26 cellular contexts compared by ENCODE assay signal in the genomic region with DNA sequence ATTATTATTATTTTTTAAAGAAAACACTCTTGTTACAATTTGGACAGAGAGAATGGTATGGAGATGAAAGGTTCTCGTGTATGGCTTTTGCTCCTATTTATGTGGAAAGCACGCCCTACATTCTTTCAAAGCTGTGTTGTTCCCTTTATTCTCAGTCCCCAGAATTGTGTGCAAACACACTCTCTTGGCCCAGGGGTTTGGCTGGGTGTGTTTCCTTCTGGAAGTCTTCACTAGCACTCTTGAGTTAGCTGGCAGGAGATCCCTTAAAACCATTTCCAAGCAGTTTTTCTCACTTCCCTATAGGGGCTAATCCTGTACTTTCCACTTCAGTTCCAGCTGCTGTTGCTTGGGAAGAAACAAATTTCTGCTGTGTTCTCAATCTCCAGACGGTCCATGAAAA. TPM values are rescaled to one million over a fixed set of nuclear protein-coding genes. Genes with fewer than 3 reads are reported as not detected.
DNase-seq lines count a peak whose midpoint lies in the region; ATAC-seq and TF ChIP-seq lines count a peak whose summit lies in the region.
"Had no signal": no experiment of that assay in that cellular context is flagged by ENCODE, and none has a peak within 500 bp of the region (broad histone marks: within the 10 kb centered on the region; RNA-seq: fewer than 3 reads in every experiment).

No MANE protein-coding gene starts in this region.

- no peak for TF ChIP-seq POLR2A in gastrocnemius medialis (IDR thresholded peaks at IDR 0.05)

- intact Hi-C loops in activated CD4-positive, alpha-beta T cell treated with anti-CD3 and anti-CD28 coated beads, Interleukin-2, amount 10 ng/mL, durations not matched to agents 24 days and 14 days (cut with micrococcal nuclease) = no loop called here
- intact Hi-C loops in right cardiac atrium (cut with DNase I) (no loop called here), gastrocnemius medialis (cut with DNase I; ENCODE audit: low total_unique reads) (no loop called here), aorta (cut with DNase I) (no loop called here)

- H3K27me3 Mint-ChIP-seq in activated CD4-positive, alpha-beta T cell treated with anti-CD3 and anti-CD28 coated beads, Interleukin-2, amount 10 ng/mL, durations not matched to agents 24 days and 14 days = no peaks in the 10 kb centered on the region
- no peaks in the 10 kb centered on the region for H3K27me3 Mint-ChIP-seq in stimulated activated naive CD8-positive, alpha-beta T cell treated with anti-CD3 and anti-CD28 coated beads, Interleukin-15, amount 100 ng/mL, for 72 hours
- H3K27me3 Mint-ChIP-seq: stimulated activated naive CD8-positive, alpha-beta T cell treated with anti-CD3 and anti-CD28 coated beads, Interleukin-15, Interleukin-2, amounts not matched to agents 100 ng/mL and 50 ng/mL, for 24 hours had no signal

- H3K4me3 Mint-ChIP-seq in activated CD4-positive, alpha-beta T cell treated with anti-CD3 and anti-CD28 coated beads, Interleukin-2, amount 10 ng/mL, durations not matched to agents 24 days and 14 days = no peak overlapping the region
- no peak overlapping the region for H3K4me3 Mint-ChIP-seq in stimulated activated naive CD8-positive, alpha-beta T cell treated with anti-CD3 and anti-CD28 coated beads, Interleukin-15, amount 100 ng/mL, for 72 hours
- H3K4me3 Mint-ChIP-seq: H9; nephron progenitor cell; stimulated activated naive CD8-positive, alpha-beta T cell treated with anti-CD3 and anti-CD28 coated beads, Interleukin-15, Interleukin-2, amounts not matched to agents 100 ng/mL and 50 ng/mL, for 24 hours; T-helper 2 cell treated with Interferon-gamma antibody and Interleukin-4, amounts not matched to agents 5 μg/mL and 100 μg/mL, for 36 hours had no signal

- peak overlapping the region; percentile 37 for H3K27ac ChIP-seq in right cardiac atrium (ENCODE audit: low read length)
- peak overlapping the region; percentile 84 to 92 (median 84) for H3K27ac ChIP-seq in gastrocnemius medialis
- H3K27ac ChIP-seq in aorta (ENCODE audit: low read depth in 1 of 2, low read length in 2 of 2) = peak overlapping the region; percentile 43 to 68

- in situ Hi-C loops in gastrocnemius medialis (cut with MboI; ENCODE audit: low sequenced_read_pairs in 4 of 4) = no loop called here

- ATAC-seq in right cardiac atrium (peak; percentile 44 to 78), gastrocnemius medialis (no peak), aorta (ENCODE audit: low FRiP score) (peak; percentile 53), GM18907 (IDR thresholded peaks at IDR 0.05; ENCODE audit: unreplicated experiment) (no peak)
- no peak for ATAC-seq in stimulated activated naive CD8-positive, alpha-beta T cell treated with anti-CD3 and anti-CD28 coated beads, Interleukin-15, amount 100 ng/mL, for 72 hours

- H3K36me3 ChIP-seq in gastrocnemius medialis (no peaks in the 10 kb centered on the region), aorta (ENCODE audit: control insufficient read depth in 1 of 2, insufficient read depth in 2 of 2, low read length in 1 of 2) (no peaks in the 10 kb centered on the region)
- H3K36me3 ChIP-seq: upper lobe of left lung had no signal

- H3K36me3 Mint-ChIP-seq in activated CD4-positive, alpha-beta T cell treated with anti-CD3 and anti-CD28 coated beads, Interleukin-2, amount 10 ng/mL, durations not matched to agents 24 days and 14 days (ENCODE audit: low read depth) = no peaks in the 10 kb centered on the region

- H3K4me3 ChIP-seq in right cardiac atrium (ENCODE audit: low read length) (no peak overlapping the region), gastrocnemius medialis (no peak overlapping the region), aorta (ENCODE audit: low read length in 2 of 2) (no peak overlapping the region)
- H3K4me3 ChIP-seq: upper lobe of left lung had no signal

- H3K9me3 Mint-ChIP-seq in activated CD4-positive, alpha-beta T cell treated with anti-CD3 and anti-CD28 coated beads, Interleukin-2, amount 10 ng/mL, durations not matched to agents 24 days and 14 days = no peaks in the 10 kb centered on the region
- H3K9me3 Mint-ChIP-seq in stimulated activated naive CD8-positive, alpha-beta T cell treated with anti-CD3 and anti-CD28 coated beads, Interleukin-15, amount 100 ng/mL, for 72 hours = no peaks in the 10 kb centered on the region
- H3K9me3 Mint-ChIP-seq: activated T-helper 2 cell treated with anti-CD3 and anti-CD28 coated beads, Interferon-gamma antibody, Interleukin-2, Interleukin-4, amounts not matched to agents 10 μg/mL and 5 μg/mL and 100 μg/mL, durations not matched to agents 14 hours and 24 hours and 36 hours; stimulated activated naive CD8-positive, alpha-beta T cell treated with anti-CD3 and anti-CD28 coated beads, Interleukin-15, Interleukin-2, amounts not matched to agents 100 ng/mL and 50 ng/mL, for 24 hours; T-helper 2 cell treated with Interferon-gamma antibody and Interleukin-4, amounts not matched to agents 5 μg/mL and 100 μg/mL, for 36 hours had no signal

- TF ChIP-seq CTCF in gastrocnemius medialis (IDR thresholded peaks at IDR 0.05 in 4 of 5, conservative IDR thresholded peaks at IDR 0.05 in 1 of 5) = no peak

- peak; percentile 10 for DNase-seq in activated CD4-positive, alpha-beta T cell treated with anti-CD3 and anti-CD28 coated beads, Interleukin-2, amount 10 ng/mL, durations not matched to agents 24 days and 14 days
- DNase-seq in activated CD4-positive, alpha-beta T cell treated with anti-CD3 and anti-CD28 coated beads, Interleukin-2, amount 50 U/mL, for 4 hours = no peak
- DNase-seq in right cardiac atrium = peak in 1 of 3 donors; percentile 67
- DNase-seq in gastrocnemius medialis = no peak
- DNase-seq in aorta = no peak
- DNase-seq in stimulated activated naive CD8-positive, alpha-beta T cell treated with anti-CD3 and anti-CD28 coated beads, Interleukin-15, amount 100 ng/mL, for 72 hours = no peak
- DNase-seq in activated CD8-positive, alpha-beta memory T cell treated with anti-CD3 and anti-CD28 coated beads for 24 hours = no peak
- DNase-seq: 8988T; activated naive CD4-positive, alpha-beta T cell treated with anti-CD3 and anti-CD28 coated beads, Interleukin-2, amount 50 U/mL, for 16 hours; activated T-cell treated with anti-CD3 and anti-CD28 coated beads for 4 hours; amniotic stem cell; C1 segment of cervical spinal cord; COR-L47; H9; Kasumi-1; mammary epithelial cell; NCI-H1417; NCI-H345; NCI-H82; nephron progenitor cell; stimulated activated CD8-positive, alpha-beta memory T cell treated with anti-CD3 and anti-CD28 coated beads, Interleukin-4, amount 100 ng/mL, for 48 hours; upper lobe of left lung had no signal

- H3K4me1 ChIP-seq in right cardiac atrium (ENCODE audit: control insufficient read depth, insufficient read depth, low read length) (peaks cover 1% of the 10 kb centered on the region), gastrocnemius medialis (peaks cover 43 to 68% of the 10 kb centered on the region in 2 donors), aorta (ENCODE audit: control insufficient read depth in 1 of 2, insufficient read depth in 2 of 2, low read length in 2 of 2) (peaks cover 0 to 3% of the 10 kb centered on the region in 2 donors)

- no peaks in the 10 kb centered on the region for H3K4me1 Mint-ChIP-seq in activated CD4-positive, alpha-beta T cell treated with anti-CD3 and anti-CD28 coated beads, Interleukin-2, amount 10 ng/mL, durations not matched to agents 24 days and 14 days
- H3K4me1 Mint-ChIP-seq in stimulated activated naive CD8-positive, alpha-beta T cell treated with anti-CD3 and anti-CD28 coated beads, Interleukin-15, amount 100 ng/mL, for 72 hours = no peaks in the 10 kb centered on the region
- H3K4me1 Mint-ChIP-seq: H9 had no signal

- no peak overlapping the region for H3K27ac Mint-ChIP-seq in activated CD4-positive, alpha-beta T cell treated with anti-CD3 and anti-CD28 coated beads, Interleukin-2, amount 10 ng/mL, durations not matched to agents 24 days and 14 days
- H3K27ac Mint-ChIP-seq in stimulated activated naive CD8-positive, alpha-beta T cell treated with anti-CD3 and anti-CD28 coated beads, Interleukin-15, amount 100 ng/mL, for 72 hours = no peak overlapping the region
- H3K27ac Mint-ChIP-seq: activated T-helper 2 cell treated with anti-CD3 and anti-CD28 coated beads, Interferon-gamma antibody, Interleukin-2, Interleukin-4, amounts not matched to agents 10 μg/mL and 5 μg/mL and 100 μg/mL, durations not matched to agents 14 hours and 24 hours and 36 hours; H9; nephron progenitor cell; stimulated activated naive CD8-positive, alpha-beta T cell treated with anti-CD3 and anti-CD28 coated beads, Interleukin-15, Interleukin-2, amounts not matched to agents 100 ng/mL and 50 ng/mL, for 24 hours; T-helper 2 cell treated with Interferon-gamma antibody and Interleukin-4, amounts not matched to agents 5 μg/mL and 100 μg/mL, for 36 hours had no signal

- H3K9me3 ChIP-seq in right cardiac atrium (ENCODE audit: control insufficient read depth, low read length) (no peaks in the 10 kb centered on the region), gastrocnemius medialis (no peaks in the 10 kb centered on the region), aorta (ENCODE audit: control insufficient read depth, low read length) (no peaks in the 10 kb centered on the region)
- H3K9me3 ChIP-seq: upper lobe of left lung had no signal

- WGBS in right cardiac atrium = 39% methylated on average over 3 of the region's 3 CpGs
- 6 to 28% methylated on average over 3 of the region's 3 CpGs for WGBS in aorta, 2 donors

- no peaks in the 10 kb centered on the region for H3K27me3 ChIP-seq in right cardiac atrium (ENCODE audit: control insufficient read depth, insufficient read depth)
- H3K27me3 ChIP-seq in gastrocnemius medialis = no peaks in the 10 kb centered on the region
- H3K27me3 ChIP-seq in aorta (ENCODE audit: control insufficient read depth in 1 of 2, insufficient read depth in 2 of 2, low read length in 1 of 2) = no peaks in the 10 kb centered on the region
- H3K27me3 ChIP-seq: upper lobe of left lung had no signal

RNA-seq across cellular contexts. Expression of a gene that starts 35.1 kb away (rescaled TPM):
- total RNA-seq in activated CD4-positive, alpha-beta T cell treated with anti-CD3 and anti-CD28 coated beads, Interleukin-2, amount 10 ng/mL, durations not matched to agents 24 days and 14 days = 14.0 and 15.2 TPM in 2 replicates
- total RNA-seq in right cardiac atrium (100 to 1,000 TPM; 255 to 871 (median 312) TPM), gastrocnemius medialis (1,000 to 10,000 TPM; 2,023 to 8,069 (median 7,102) TPM), aorta (1,000 to 10,000 TPM in 1 of 2 donors, 100 to 1,000 TPM in 1; 875 to 2,023 TPM)
- polyA plus RNA-seq in right cardiac atrium (442 TPM), aorta (1,000 to 10,000 TPM; 1,215 to 2,126 TPM)

Comparison
In these comparisons a context has a peak if more than half of its experiments do, and no peak if none do; other contexts are left out.
1. ATAC-seq: peak in right cardiac atrium (2 of 2) and aorta (single experiment); none in gastrocnemius medialis (0 of 2), stimulated activated naive CD8-positive, alpha-beta T cell treated with anti-CD3 and anti-CD28 coated beads, Interleukin-15, amount 100 ng/mL, for 72 hours (single experiment) and GM18907 (single experiment).
2. RNA of a gene that starts 35.1 kb away (total RNA-seq): 2,023 to 8,069 TPM in gastrocnemius medialis, 875 to 2,023 TPM in aorta and 255 to 871 TPM in right cardiac atrium; 14.0 to 15.2 TPM in activated CD4-positive, alpha-beta T cell treated with anti-CD3 and anti-CD28 coated beads, Interleukin-2, amount 10 ng/mL, durations not matched to agents 24 days and 14 days; every median in the first group is over 10 times any median in the second.
3. Peak in every context shown above with its lines, with median percentiles within 50 percentile points of each other: H3K27ac ChIP-seq.